15 cellular contexts compared by ENCODE assay signal in genomic region chr15:60118564-60119080, GRCh38.
DNase-seq lines count a peak whose midpoint lies in the region; ATAC-seq lines count a peak whose summit lies in the region.
"Had no signal": no experiment of that assay in that cellular context is flagged by ENCODE, and none has a peak within 500 bp of the region (broad histone marks: within the 10 kb centered on the region; RNA-seq: fewer than 3 reads in every experiment).

No MANE protein-coding gene starts in this region.

- H2BK5ac ChIP-seq in neuronal stem cell (ENCODE audit: low read length): no peak overlapping the region

- no peaks in the 10 kb centered on the region for H3K79me2 ChIP-seq in GM23248 (ENCODE audit: insufficient read depth)

- peak overlapping the region; percentile 39 for H3K4me2 ChIP-seq in neuronal stem cell (ENCODE audit: insufficient read depth, low read length, poor library complexity, severe bottlenecking)
- no peak overlapping the region for H3K4me2 ChIP-seq in GM23248 (ENCODE audit: unreplicated experiment)
- H3K4me2 ChIP-seq: BLaER1 had no signal

- no peak overlapping the region for H4K8ac ChIP-seq in neuronal stem cell (ENCODE audit: low read depth, low read length)

- DNase-seq in NCI-H1436 (lab: John Stamatoyannopoulos, UW) (peak; percentile 50), neuronal stem cell (ENCODE audit: low spot score) (peak; percentile 58), GM23248 (no peak)
- no peak for DNase-seq in stimulated activated CD4-positive, alpha-beta T cell treated with anti-CD3 and anti-CD28 coated beads, Interleukin-4, amount 100 ng/mL, for 24 hours
- DNase-seq: CD8-positive, alpha-beta memory T cell; Karpas-422; NCI-H1694; NCI-H2107; NK-92 treated with Interleukin-12 subunit alpha and Interleukin-12 subunit beta, amount 100 ng/mL, for 24 hours had no signal

- peak overlapping the region; percentile 83 for H3K27ac ChIP-seq in HUES48 (ENCODE audit: low read depth, low read length)
- peak overlapping the region; percentile 74 for H3K27ac ChIP-seq in ectodermal cell (ENCODE audit: insufficient read depth, low read depth, low read length, poor library complexity, severe bottlenecking)
- H3K27ac ChIP-seq in neuronal stem cell (replicated peaks; ENCODE audit: low read length): peak overlapping the region; percentile 2
- H3K27ac ChIP-seq in GM23248: no peak overlapping the region
- H3K27ac ChIP-seq: BLaER1, RWPE1, SJCRH30 had no signal

- no peak overlapping the region for H4K91ac ChIP-seq in neuronal stem cell (ENCODE audit: low read depth, low read length, poor library complexity)

- no peak overlapping the region for H2BK120ac ChIP-seq in neuronal stem cell (ENCODE audit: low read depth, low read length)

- no peaks in the 10 kb centered on the region for H3F3A ChIP-seq in GM23248 (ENCODE audit: insufficient read depth)

- no peak overlapping the region for H3K18ac ChIP-seq in neuronal stem cell (ENCODE audit: low read length)

- H3K9me2 ChIP-seq in GM23248 (ENCODE audit: insufficient read depth): no peaks in the 10 kb centered on the region

- H4K20me1 ChIP-seq in GM23248 (ENCODE audit: insufficient read depth): no peaks in the 10 kb centered on the region
- H4K20me1 ChIP-seq: BLaER1 had no signal

- H3K27me3 ChIP-seq in HUES48 (ENCODE audit: control insufficient read depth, insufficient read depth, low read length) (peaks cover 34% of the 10 kb centered on the region), ectodermal cell (ENCODE audit: control insufficient read depth, insufficient read depth, low read length, poor library complexity, severe bottlenecking) (no peaks in the 10 kb centered on the region), neuronal stem cell (ENCODE audit: control insufficient read depth in 3 of 3, insufficient read depth in 3 of 3, low read depth in 1 of 3, low read length in 3 of 3) (peaks cover 0 to 2% (median 0%) of the 10 kb centered on the region in 3 experiments), GM23248 (replicated peaks; ENCODE audit: insufficient read depth) (peaks cover 36% of the 10 kb centered on the region)
- H3K27me3 ChIP-seq: BLaER1, SJCRH30 had no signal

- no peak overlapping the region for H3K23ac ChIP-seq in neuronal stem cell (ENCODE audit: low read depth, low read length, poor library complexity)

- WGBS in ectodermal cell, 2 experiments: 0 to 2% methylated on average over 3 of the region's 3 CpGs
- WGBS in neuronal stem cell (ENCODE audit: extremely low coverage in 2 of 2, insufficient read length in 2 of 2, insufficient replicate concordance in 1 of 2), 2 donors: no CpG with 5 or more reads among the region's 3 CpGs
- whole genome bisulfite sequencing in GM23248 (ENCODE audit: low coverage in 1 of 2, low lambda C conversion rate in 2 of 2, missing lambda C conversion rate in 2 of 2), 2 experiments: 31 to 46% methylated on average over 3 of the region's 3 CpGs

- peaks cover 75% of the 10 kb centered on the region for H3K4me1 ChIP-seq in HUES48 (ENCODE audit: control insufficient read depth, insufficient read depth, low read length)
- H3K4me1 ChIP-seq in ectodermal cell (ENCODE audit: control insufficient read depth, insufficient read depth, low read length): peaks cover 41% of the 10 kb centered on the region
- H3K4me1 ChIP-seq in neuronal stem cell (ENCODE audit: control insufficient read depth in 2 of 2, insufficient read depth in 1 of 2, low read depth in 1 of 2, low read length in 2 of 2): peaks cover 24 to 25% of the 10 kb centered on the region in 2 donors
- H3K4me1 ChIP-seq in GM23248 (ENCODE audit: insufficient read depth): no peaks in the 10 kb centered on the region
- H3K4me1 ChIP-seq: BLaER1 had no signal

- H3K9ac ChIP-seq in HUES48 (ENCODE audit: low read depth, low read length) (no peak overlapping the region), neuronal stem cell (ENCODE audit: low read depth, low read length, poor library complexity) (no peak overlapping the region), GM23248 (no peak overlapping the region)
- H3K9ac ChIP-seq: BLaER1 had no signal

- no peak overlapping the region for H3K4ac ChIP-seq in neuronal stem cell (ENCODE audit: low read length)

- no peaks in the 10 kb centered on the region for H3K79me1 ChIP-seq in neuronal stem cell (ENCODE audit: low read depth, low read length)

- no peak overlapping the region for H2AK5ac ChIP-seq in neuronal stem cell (ENCODE audit: low read depth, low read length)

- no peak overlapping the region for H2BK15ac ChIP-seq in neuronal stem cell (ENCODE audit: low read length)

- no peak overlapping the region for H2AFZ ChIP-seq in neuronal stem cell (ENCODE audit: low read length)
- H2AFZ ChIP-seq in GM23248: no peak overlapping the region

- peak overlapping the region; percentile 54 for H3K4me3 ChIP-seq in HUES48 (ENCODE audit: low read depth, low read length)
- H3K4me3 ChIP-seq in ectodermal cell (ENCODE audit: insufficient read depth, low read depth, low read length): peak overlapping the region; percentile 9
- no peak overlapping the region for H3K4me3 ChIP-seq in neuronal stem cell (ENCODE audit: low read length in 2 of 2)
- no peak overlapping the region for H3K4me3 ChIP-seq in GM23248
- H3K4me3 ChIP-seq: BLaER1, SJCRH30 had no signal

- H3K9me3 ChIP-seq in HUES48 (ENCODE audit: control insufficient read depth, insufficient read depth, low read length): no peaks in the 10 kb centered on the region
- no peaks in the 10 kb centered on the region for H3K9me3 ChIP-seq in ectodermal cell (ENCODE audit: control insufficient read depth, low read length)
- peaks cover 0 to 5% of the 10 kb centered on the region in 2 donors for H3K9me3 ChIP-seq in neuronal stem cell (replicated peaks in 1 of 2; ENCODE audit: control insufficient read depth in 2 of 2, insufficient read depth in 1 of 2, low read depth in 1 of 2, low read length in 2 of 2)
- H3K9me3 ChIP-seq in GM23248 (ENCODE audit: low read depth): no peaks in the 10 kb centered on the region
- H3K9me3 ChIP-seq: BLaER1, SJCRH30 had no signal

- H2BK12ac ChIP-seq in neuronal stem cell (ENCODE audit: low read length): no peak overlapping the region

- H3K36me3 ChIP-seq in HUES48 (ENCODE audit: control insufficient read depth, insufficient read depth, low read length) (no peaks in the 10 kb centered on the region), ectodermal cell (ENCODE audit: control insufficient read depth, insufficient read depth, low read length) (no peaks in the 10 kb centered on the region), neuronal stem cell (replicated peaks in 1 of 2; ENCODE audit: control insufficient read depth in 2 of 2, insufficient read depth in 2 of 2, low read length in 2 of 2) (no peaks in the 10 kb centered on the region), GM23248 (ENCODE audit: low read depth) (no peaks in the 10 kb centered on the region)
- H3K36me3 ChIP-seq: BLaER1, SJCRH30 had no signal

- in situ Hi-C loops in GM23248 (cut with MboI): no loop called here

- H3K14ac ChIP-seq in neuronal stem cell (ENCODE audit: low read length): no peak overlapping the region

- no peak for ATAC-seq in GM18502 (IDR thresholded peaks at IDR 0.05; ENCODE audit: poor library complexity, unreplicated experiment)

Comparison
In these comparisons a context has a peak if more than half of its experiments do, and no peak if none do; other contexts are left out.
1. H3K4me3 ChIP-seq: peak in HUES48 (single experiment) and ectodermal cell (single experiment); none in neuronal stem cell (0 of 2) and GM23248 (single experiment).
2. DNase-seq: peak in NCI-H1436 (single experiment) and neuronal stem cell (single experiment); none in GM23248 (single experiment) and stimulated activated CD4-positive, alpha-beta T cell treated with anti-CD3 and anti-CD28 coated beads, Interleukin-4, amount 100 ng/mL, for 24 hours (single experiment).